25 cellular contexts compared by ENCODE assay signal in genomic region chr12:119129827-119130434, GRCh38.
"Had no signal": no experiment of that assay in that cellular context is flagged by ENCODE, and none has a peak within 500 bp of the region (broad histone marks: within the 10 kb centered on the region; RNA-seq: fewer than 3 reads in every experiment).

No MANE protein-coding gene starts in this region.

- DNase-seq: colonic mucosa; cortex of kidney; effector CD8-positive, alpha-beta T cell; effector memory CD8-positive, alpha-beta T cell; endodermal cell; foreskin keratinocyte; head of caudate nucleus; heart right ventricle; hippocampal formation; left cardiac atrium; left ventricle myocardium superior; lower lobe of right lung; mesenchymal stem cell; mucosa of descending colon; naive B cell had no signal

- FAIRE-seq: endometrium, endothelial cell of umbilical vein, frontal cortex, islet of Langerhans, keratinocyte had no signal

- H3K4me1 ChIP-seq: colonic mucosa, esophagus muscularis mucosa, foreskin keratinocyte, gastroesophageal sphincter, heart right ventricle, left lung, lower lobe of right lung had no signal

- H3K4me3 Mint-ChIP-seq: dendritic cell treated with granulocyte-macrophage colony-stimulating factor and Interleukin-4, amounts not matched to agents 40 ng/mL and 50 ng/mL, for 4 days; effector memory CD8-positive, alpha-beta T cell; endodermal cell; mesothelial cell of epicardium; naive B cell had no signal

- H3K4me1 Mint-ChIP-seq: mesothelial cell of epicardium had no signal

- H3K9me3 ChIP-seq: colonic mucosa, lower lobe of right lung had no signal

- H3K27ac ChIP-seq: colonic mucosa, esophagus muscularis mucosa, foreskin keratinocyte, gastroesophageal sphincter, heart right ventricle, left lung, lower lobe of right lung had no signal

- H3K27ac Mint-ChIP-seq: dendritic cell treated with granulocyte-macrophage colony-stimulating factor and Interleukin-4, amounts not matched to agents 40 ng/mL and 50 ng/mL, for 4 days; effector memory CD8-positive, alpha-beta T cell; endodermal cell; mesothelial cell of epicardium; naive B cell had no signal

- H3K4me3 ChIP-seq: colonic mucosa, esophagus muscularis mucosa, gastroesophageal sphincter, heart right ventricle, left lung, lower lobe of right lung, mucosa of descending colon had no signal

- H3K27me3 ChIP-seq: colonic mucosa, esophagus muscularis mucosa, foreskin keratinocyte, gastroesophageal sphincter, left lung had no signal

- H3K9me3 Mint-ChIP-seq: endodermal cell, mesothelial cell of epicardium had no signal

- H3K36me3 Mint-ChIP-seq: mesothelial cell of epicardium had no signal

- H3K27me3 Mint-ChIP-seq: dendritic cell treated with granulocyte-macrophage colony-stimulating factor and Interleukin-4, amounts not matched to agents 40 ng/mL and 50 ng/mL, for 4 days; effector memory CD8-positive, alpha-beta T cell; naive B cell had no signal

- H3K36me3 ChIP-seq: colonic mucosa, esophagus muscularis mucosa, gastroesophageal sphincter, heart right ventricle, left lung, lower lobe of right lung had no signal

- ATAC-seq: effector memory CD8-positive, alpha-beta T cell; foreskin keratinocyte; gastroesophageal sphincter; heart right ventricle; left cardiac atrium; left lung; left ventricle myocardium superior; lower lobe of right lung; mucosa of descending colon had no signal
